Comparison of ENCODE assay signal across 8 cellular contexts in genomic region chr4:70839537-70840093, GRCh38. TPM values are rescaled to one million over a fixed set of nuclear protein-coding genes. Genes with fewer than 3 reads are reported as not detected.
DNase-seq lines count a peak whose midpoint lies in the region; ATAC-seq and TF ChIP-seq lines count a peak whose summit lies in the region.

Gene GRSF1 (minus strand): TSS chr4:70839890. CDS start chr4:70839827, 63 bp downstream.

- H3K27me3 ChIP-seq in KMS-11 (ENCODE audit: insufficient read depth, low read depth), result no peaks in the 10 kb centered on the region

- peaks cover 20 to 27% of the 10 kb centered on the region in 2 donors for H3K4me1 Mint-ChIP-seq in natural killer cell

- H3K27me3 Mint-ChIP-seq in natural killer cell (ENCODE audit: low read depth in 2 of 2), result no peaks in the 10 kb centered on the region

- intact Hi-C loops in natural killer cell (cut with micrococcal nuclease), result loop anchor here (1.0 to 10.0 kb wide), 4 partner anchors 132 to 345 kb away; partner anchors contain the start of genes DCK and UTP3

- no peaks in the 10 kb centered on the region; the same call in 1 of the 2 replicates for H3K36me3 ChIP-seq in KMS-11 (ENCODE audit: insufficient read depth)

- peak within 1 kb of the TSS; percentile 75 for H3K27ac ChIP-seq in KMS-11

- peak within 1 kb of the TSS; percentile 73; the same call in 1 of the 2 replicates for H3K4me2 ChIP-seq in KMS-11

- H3K79me2 ChIP-seq in KMS-11 (ENCODE audit: insufficient read depth, low read depth), result peaks cover 43% of the 10 kb centered on the region

- no peaks in the 10 kb centered on the region for H3K36me3 Mint-ChIP-seq in natural killer cell

- DNase-seq in EH (ENCODE audit: low read depth), result peak; percentile 94
- peak; percentile 91 for DNase-seq in RPMI8226
- DNase-seq in activated T-helper 1 cell treated with anti-CD3 and anti-CD28 coated beads, Interleukin-2, amount 50 U/mL, for 16 hours (ENCODE audit: low read depth in 1 of 2, low spot score in 1 of 2), result peak; percentile 91 to 92
- peak; percentile 91 for DNase-seq in fibroblast of mammary gland (ENCODE audit: low read depth)
- DNase-seq in natural killer cell, result peak; percentile 89
- DNase-seq in stimulated activated naive CD4-positive, alpha-beta T cell (lab: John Stamatoyannopoulos, UW), result peak; percentile 89 to 95 (median 92)

- H4K20me1 ChIP-seq in KMS-11 (ENCODE audit: insufficient read depth), result peaks cover 17% of the 10 kb centered on the region

- H3K27ac Mint-ChIP-seq in natural killer cell, result peak within 1 kb of the TSS; percentile 95 to 97

- peaks cover 27% of the 10 kb centered on the region for H3K4me1 ChIP-seq in KMS-11 (ENCODE audit: low read depth, poor library complexity, severe bottlenecking)

- H3K9me3 Mint-ChIP-seq in natural killer cell, result no peaks in the 10 kb centered on the region

- TF ChIP-seq CTCF in KMS-11 (conservative IDR thresholded peaks at IDR 0.05; ENCODE audit: low read depth, low read length) (no peak), fibroblast of mammary gland (conservative IDR thresholded peaks at IDR 0.05; ENCODE audit: control insufficient read depth, insufficient read depth, low read depth, low read length) (no peak), natural killer cell (IDR thresholded peaks at IDR 0.05) (no peak)

- H3K4me3 ChIP-seq in KMS-11 (IDR thresholded peaks at IDR 0.05; ENCODE audit: insufficient read depth, low read depth, low read length) (peak within 1 kb of the TSS; percentile 95), fibroblast of mammary gland (ENCODE audit: control insufficient read depth, low read depth, low read length) (peak within 1 kb of the TSS; percentile 79)

- peak within 1 kb of the TSS; percentile 98 for H3K4me3 Mint-ChIP-seq in natural killer cell

- H2AFZ ChIP-seq in KMS-11 (ENCODE audit: low read depth), result peak within 1 kb of the TSS; percentile 77

- ATAC-seq in GM21737 (IDR thresholded peaks at IDR 0.05; ENCODE audit: unreplicated experiment) (peak; percentile 64), natural killer cell (peak; percentile 88 to 97 (median 88))

- H3K9ac ChIP-seq in KMS-11, result peak within 1 kb of the TSS; percentile 87

RNA-seq across cellular contexts. Expression of gene GRSF1, which starts in this region (rescaled TPM):
- 10 to 100 TPM; 33.4 to 50.8 (median 43.0) TPM for total RNA-seq in natural killer cell

Comparison
In these comparisons a context has a peak if more than half of its experiments do, and no peak if none do; other contexts are left out.
1. Peak in every context shown above with its lines: DNase-seq, ATAC-seq, H3K4me3 ChIP-seq and H3K27ac ChIP-seq.